Comparison of ENCODE assay signal across 1 cellular context in genomic region chr15:37166402-37166801, GRCh38.
TF ChIP-seq lines count a peak whose summit lies in the region.

No MANE protein-coding gene starts in this region.

TF ChIP-seq in HEK293, 187 proteins besides CTCF, POLR2A, EP300 and RAD21 (continued from another document):
- TF ChIP-seq, protein P1, sequence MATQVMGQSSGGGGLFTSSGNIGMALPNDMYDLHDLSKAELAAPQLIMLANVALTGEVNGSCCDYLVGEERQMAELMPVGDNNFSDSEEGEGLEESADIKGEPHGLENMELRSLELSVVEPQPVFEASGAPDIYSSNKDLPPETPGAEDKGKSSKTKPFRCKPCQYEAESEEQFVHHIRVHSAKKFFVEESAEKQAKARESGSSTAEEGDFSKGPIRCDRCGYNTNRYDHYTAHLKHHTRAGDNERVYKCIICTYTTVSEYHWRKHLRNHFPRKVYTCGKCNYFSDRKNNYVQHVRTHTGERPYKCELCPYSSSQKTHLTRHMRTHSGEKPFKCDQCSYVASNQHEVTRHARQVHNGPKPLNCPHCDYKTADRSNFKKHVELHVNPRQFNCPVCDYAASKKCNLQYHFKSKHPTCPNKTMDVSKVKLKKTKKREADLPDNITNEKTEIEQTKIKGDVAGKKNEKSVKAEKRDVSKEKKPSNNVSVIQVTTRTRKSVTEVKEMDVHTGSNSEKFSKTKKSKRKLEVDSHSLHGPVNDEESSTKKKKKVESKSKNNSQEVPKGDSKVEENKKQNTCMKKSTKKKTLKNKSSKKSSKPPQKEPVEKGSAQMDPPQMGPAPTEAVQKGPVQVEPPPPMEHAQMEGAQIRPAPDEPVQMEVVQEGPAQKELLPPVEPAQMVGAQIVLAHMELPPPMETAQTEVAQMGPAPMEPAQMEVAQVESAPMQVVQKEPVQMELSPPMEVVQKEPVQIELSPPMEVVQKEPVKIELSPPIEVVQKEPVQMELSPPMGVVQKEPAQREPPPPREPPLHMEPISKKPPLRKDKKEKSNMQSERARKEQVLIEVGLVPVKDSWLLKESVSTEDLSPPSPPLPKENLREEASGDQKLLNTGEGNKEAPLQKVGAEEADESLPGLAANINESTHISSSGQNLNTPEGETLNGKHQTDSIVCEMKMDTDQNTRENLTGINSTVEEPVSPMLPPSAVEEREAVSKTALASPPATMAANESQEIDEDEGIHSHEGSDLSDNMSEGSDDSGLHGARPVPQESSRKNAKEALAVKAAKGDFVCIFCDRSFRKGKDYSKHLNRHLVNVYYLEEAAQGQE (tag by site-specific recombination; IDR thresholded peaks at IDR 0.05) = no peak
- no peak for TF ChIP-seq ZNF585B (tag by site-specific recombination; IDR thresholded peaks at IDR 0.05)
- TF ChIP-seq ZNF596 (tag by site-specific recombination; IDR thresholded peaks at IDR 0.05) = peak; percentile 63; the same call in 1 of the 2 replicates
- 0 out of 2 replicates have a peak, but pooled peaks have one; percentile 38 for TF ChIP-seq ZSCAN4 (tag by site-specific recombination; IDR thresholded peaks at IDR 0.05)
- no peak for TF ChIP-seq ZBTB48 (tag by site-specific recombination; IDR thresholded peaks at IDR 0.05)
